1 cellular context compared by ENCODE assay signal in genomic region chr19:10835754-10836477, GRCh38.
TF ChIP-seq lines count a peak whose summit lies in the region.

Gene TMED1, minus strand, starts transcription at chr19:10836212. Its CDS starts 21 bp downstream, at chr19:10836191.

TF ChIP-seq in HepG2, 621 proteins besides CTCF, POLR2A, EP300 and RAD21 (continued from another document):
- TF ChIP-seq GMEB1 (CRISPR knock-in tag; IDR thresholded peaks at IDR 0.05; ENCODE audit: borderline replicate concordance) (no peak), ZNF564 (CRISPR knock-in tag; IDR thresholded peaks at IDR 0.05) (no peak; the same call in 1 of the 2 replicates), ZNF367 (CRISPR knock-in tag; IDR thresholded peaks at IDR 0.05; ENCODE audit: borderline replicate concordance) (no peak), TP53 (CRISPR knock-in tag; conservative IDR thresholded peaks at IDR 0.05) (no peak), ZSCAN21 (CRISPR knock-in tag; IDR thresholded peaks at IDR 0.05; ENCODE audit: borderline replicate concordance) (no peak), YEATS2 (CRISPR knock-in tag; IDR thresholded peaks at IDR 0.05; ENCODE audit: borderline replicate concordance) (peak; percentile 80; the same call in 1 of the 2 replicates), CERS6 (CRISPR knock-in tag; IDR thresholded peaks at IDR 0.05) (no peak), ZNF260 (CRISPR knock-in tag; IDR thresholded peaks at IDR 0.05; ENCODE audit: borderline replicate concordance, low read depth) (no peak), PRDM10 (CRISPR knock-in tag; IDR thresholded peaks at IDR 0.05; ENCODE audit: low read depth) (peak; percentile 16; the same call in 1 of the 2 replicates), RFX5 (IDR thresholded peaks at IDR 0.05; ENCODE audit: low read depth, low read length) (no peak; the same call in 1 of the 2 replicates), NR1H2 (CRISPR knock-in tag; IDR thresholded peaks at IDR 0.05; ENCODE audit: borderline replicate concordance, low read depth) (no peak), TAF1 (CRISPR knock-in tag; IDR thresholded peaks at IDR 0.05) (peak; percentile 79), MLXIP (CRISPR knock-in tag; IDR thresholded peaks at IDR 0.05; ENCODE audit: borderline replicate concordance) (no peak), ETV6 (CRISPR knock-in tag; conservative IDR thresholded peaks at IDR 0.05) (peak; percentile 73), ZNF362 (CRISPR knock-in tag; IDR thresholded peaks at IDR 0.05; ENCODE audit: borderline replicate concordance) (peak; percentile 64; the same call in 1 of the 2 replicates), TOPORS (CRISPR knock-in tag; IDR thresholded peaks at IDR 0.05) (no peak), ZUFSP (CRISPR knock-in tag; IDR thresholded peaks at IDR 0.05; ENCODE audit: borderline replicate concordance) (no peak), ZNF570 (CRISPR knock-in tag; IDR thresholded peaks at IDR 0.05; ENCODE audit: borderline replicate concordance) (peak; percentile 63; the same call in 1 of the 2 replicates), KLF9 (CRISPR knock-in tag; IDR thresholded peaks at IDR 0.05; ENCODE audit: low read depth) (0 out of 2 replicates have a peak, but pooled peaks have one; percentile 71)
